ENCODE assay signal across 11 cellular contexts in the genomic region with DNA sequence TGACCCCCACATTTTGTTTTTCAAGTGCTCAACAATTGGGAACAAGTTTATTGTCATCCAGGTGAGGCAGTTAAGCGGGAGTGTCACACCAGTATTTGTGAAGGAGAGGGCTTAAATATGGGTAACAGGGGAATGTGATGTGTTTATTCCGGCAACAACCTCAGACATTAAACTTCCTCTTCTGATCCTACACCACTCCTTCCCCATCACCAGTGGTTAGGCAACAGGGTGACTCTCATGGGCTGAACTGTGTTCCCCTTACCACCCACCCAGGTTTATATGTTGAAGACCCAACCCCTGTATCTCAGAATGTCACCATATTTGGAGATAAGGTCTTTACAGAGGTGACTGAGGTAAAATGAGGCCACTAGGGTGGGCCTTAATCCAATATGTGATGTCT. TPM values are rescaled to one million over a fixed set of nuclear protein-coding genes. Genes with fewer than 3 reads are reported as not detected.
DNase-seq lines count a peak whose midpoint lies in the region; ATAC-seq and TF ChIP-seq lines count a peak whose summit lies in the region.
"Had no signal": no experiment of that assay in that cellular context is flagged by ENCODE, and none has a peak within 500 bp of the region (broad histone marks: within the 10 kb centered on the region; RNA-seq: fewer than 3 reads in every experiment).

No MANE protein-coding gene starts in this region.

- peak overlapping the region; percentile 72 for H3K4me3 Mint-ChIP-seq in stimulated activated naive CD8-positive, alpha-beta T cell treated with anti-CD3 and anti-CD28 coated beads, Interleukin-15, Interleukin-2, amounts not matched to agents 100 ng/mL and 50 ng/mL, for 24 hours
- peak overlapping the region; percentile 75 to 89 (median 82) for H3K4me3 Mint-ChIP-seq in immature natural killer cell

- peaks cover 15% of the 10 kb centered on the region for H3K27me3 ChIP-seq in foreskin keratinocyte

- H3K9me3 Mint-ChIP-seq in stimulated activated naive CD8-positive, alpha-beta T cell treated with anti-CD3 and anti-CD28 coated beads, Interleukin-15, Interleukin-2, amounts not matched to agents 100 ng/mL and 50 ng/mL, for 24 hours, result no peaks in the 10 kb centered on the region
- peaks cover 0 to 4% (median 0%) of the 10 kb centered on the region in 6 donors for H3K9me3 Mint-ChIP-seq in immature natural killer cell

- no peak overlapping the region for H3K27ac Mint-ChIP-seq in stimulated activated naive CD8-positive, alpha-beta T cell treated with anti-CD3 and anti-CD28 coated beads, Interleukin-15, Interleukin-2, amounts not matched to agents 100 ng/mL and 50 ng/mL, for 24 hours
- H3K27ac Mint-ChIP-seq in immature natural killer cell, result peak overlapping the region in 1 of 6 donors; percentile 77

- peaks cover 25% of the 10 kb centered on the region for H3K27me3 Mint-ChIP-seq in stimulated activated naive CD8-positive, alpha-beta T cell treated with anti-CD3 and anti-CD28 coated beads, Interleukin-15, Interleukin-2, amounts not matched to agents 100 ng/mL and 50 ng/mL, for 24 hours
- H3K27me3 Mint-ChIP-seq in immature natural killer cell (ENCODE audit: low read depth in 3 of 3), result peaks cover 1 to 14% (median 4%) of the 10 kb centered on the region in 3 donors

- no peaks in the 10 kb centered on the region for H3K36me3 Mint-ChIP-seq in stimulated activated naive CD8-positive, alpha-beta T cell treated with anti-CD3 and anti-CD28 coated beads, Interleukin-15, Interleukin-2, amounts not matched to agents 100 ng/mL and 50 ng/mL, for 24 hours (ENCODE audit: low read depth)
- H3K36me3 Mint-ChIP-seq in immature natural killer cell, result no peaks in the 10 kb centered on the region

- no peak for TF ChIP-seq CTCF in foreskin keratinocyte (conservative IDR thresholded peaks at IDR 0.05)

- no peaks in the 10 kb centered on the region for H3K4me1 ChIP-seq in foreskin keratinocyte

- H3K4me1 Mint-ChIP-seq in stimulated activated naive CD8-positive, alpha-beta T cell treated with anti-CD3 and anti-CD28 coated beads, Interleukin-15, Interleukin-2, amounts not matched to agents 100 ng/mL and 50 ng/mL, for 24 hours (ENCODE audit: low read depth), result peaks cover 16% of the 10 kb centered on the region
- peaks cover 8 to 16% of the 10 kb centered on the region in 2 donors for H3K4me1 Mint-ChIP-seq in immature natural killer cell

- no peak overlapping the region for H3K27ac ChIP-seq in foreskin keratinocyte
- H3K27ac ChIP-seq: spleen had no signal

- DNase-seq in stimulated activated naive CD8-positive, alpha-beta T cell treated with anti-CD3 and anti-CD28 coated beads, Interleukin-15, Interleukin-2, amounts not matched to agents 100 U/mL and 50 U/mL, for 24 hours, result no peak
- DNase-seq in SKM-1 treated with dmso at 0.1 percent for 144 hours (lab: John Stamatoyannopoulos, UW; ENCODE audit: unreplicated experiment) (peak; percentile 86), immature natural killer cell (no peak), activated gamma-delta T cell (lab: John Stamatoyannopoulos, UW) (no peak), foreskin keratinocyte (no peak), nucleus accumbens (lab: John Stamatoyannopoulos, UW) (no peak), LoVo (ENCODE audit: low spot score) (no peak)
- DNase-seq: activated CD4-positive, alpha-beta T cell treated with anti-CD3 and anti-CD28 coated beads for 48 hours; SHP77 treated with DMSO at 0.1 percent for 48 hours had no signal

- no peak for ATAC-seq in stimulated activated naive CD8-positive, alpha-beta T cell treated with anti-CD3 and anti-CD28 coated beads, Interleukin-15, Interleukin-2, amounts not matched to agents 100 U/mL and 50 U/mL, for 24 hours
- no peak for ATAC-seq in foreskin keratinocyte

RNA-seq across cellular contexts. Expression of gene RNF182, which starts 52.1 kb away (rescaled TPM):
- polyA plus RNA-seq in immature natural killer cell (not detected), foreskin keratinocyte (0.27 and 0.30 TPM in 2 replicates)
- 0.67 and 0.85 TPM in 2 replicates for total RNA-seq in foreskin keratinocyte

RNA-seq across cellular contexts. Expression of gene MCUR1, which starts 58.3 kb away (rescaled TPM):
- 10 to 100 TPM in 1 of 3 donors, 1 to 10 TPM in 2; 7.2 to 13.2 (median 9.7) TPM for polyA plus RNA-seq in immature natural killer cell
- 17.0 and 17.1 TPM in 2 replicates for total RNA-seq in foreskin keratinocyte
- 18.0 and 18.1 TPM in 2 replicates for polyA plus RNA-seq in foreskin keratinocyte
